ENCODE assay signal across 8 cellular contexts in genomic region chr3:97658670-97659285, GRCh38.
A peak's percentile ranks its signal among the peaks of the same experiment; 100 is the strongest.
DNase-seq lines count a peak whose midpoint lies in the region; ATAC-seq and TF ChIP-seq lines count a peak whose summit lies in the region.

No MANE protein-coding gene starts in this region.

- H3K27ac Mint-ChIP-seq in mesothelial cell of epicardium (no peak overlapping the region), immature natural killer cell (no peak overlapping the region)

- no peaks in the 10 kb centered on the region for H3K4me1 ChIP-seq in HEK293 (ENCODE audit: control insufficient read depth, insufficient read depth, low read length)

- H3K4me3 ChIP-seq in HEK293 (ENCODE audit: low read depth, low read length), result no peak overlapping the region

- TF ChIP-seq CTCF in HEK293 (tag by site-specific recombination; IDR thresholded peaks at IDR 0.05) (no peak), mesothelial cell of epicardium (IDR thresholded peaks at IDR 0.05; ENCODE audit: unreplicated experiment) (peak; percentile 58)

- CTCF ChIA-PET in HEK293 (lab: Yijun Ruan, JAX), result interaction anchor here (0.7 to 1.6 kb wide), 8 partner anchors 10 to 797 kb away, joined by 3 to 5 read pairs (median 3); no protein-coding TSS in a partner anchor

- H3K27ac ChIP-seq in HEK293 (ENCODE audit: extremely low read depth, low read depth, low read length), result no peak overlapping the region

- intact Hi-C loops in Right ventricle myocardium superior (cut with DNase I), result no loop called here

- no peak for ATAC-seq in Right ventricle myocardium superior (ENCODE audit: poor library complexity)

- H3K4me3 Mint-ChIP-seq in mesothelial cell of epicardium (no peak overlapping the region), immature natural killer cell (no peak overlapping the region)

- H3K9me3 Mint-ChIP-seq in mesothelial cell of epicardium, result peaks cover 7% of the 10 kb centered on the region
- peaks cover 0 to 6% (median 0%) of the 10 kb centered on the region in 6 donors for H3K9me3 Mint-ChIP-seq in immature natural killer cell

- peaks cover 42% of the 10 kb centered on the region for H3K4me1 Mint-ChIP-seq in mesothelial cell of epicardium
- H3K4me1 Mint-ChIP-seq in immature natural killer cell, result no peaks in the 10 kb centered on the region

- no peaks in the 10 kb centered on the region for H3K9me3 ChIP-seq in HEK293 (ENCODE audit: control insufficient read depth, insufficient read depth, low read depth, low read length)

- H3K36me3 ChIP-seq in HEK293 (ENCODE audit: control insufficient read depth in 2 of 2, insufficient read depth in 1 of 2, low read length in 2 of 2), result no peaks in the 10 kb centered on the region

- POLR2A ChIA-PET in HEK293 (lab: Yijun Ruan, JAX), result no interaction called here

- peak; percentile 73 for DNase-seq in COR-L47 (lab: John Stamatoyannopoulos, UW)
- peak; percentile 46 for DNase-seq in NCI-H345 (lab: John Stamatoyannopoulos, UW)
- DNase-seq in T47D (ENCODE audit: low read depth in 1 of 2, low spot score in 1 of 2), result peak; percentile 3 to 68
- no peak for DNase-seq in mesothelial cell of epicardium (ENCODE audit: low spot score in 2 of 2, unreplicated experiment in 2 of 2)
- DNase-seq in stimulated activated CD4-positive, alpha-beta T cell treated with anti-CD3 and anti-CD28 coated beads, Interleukin-2, amount 100 ng/mL, for 48 hours, result no peak
- DNase-seq in Right ventricle myocardium superior, result no peak
- DNase-seq in immature natural killer cell, result no peak

- H3K36me3 Mint-ChIP-seq in mesothelial cell of epicardium, result peaks cover 4% of the 10 kb centered on the region
- H3K36me3 Mint-ChIP-seq in immature natural killer cell, result no peaks in the 10 kb centered on the region

- in situ Hi-C loops in T47D (cut with HindIII; ENCODE audit: low pct_unique_long_range_greater_than_20kb, low sequenced_read_pairs), result no loop called here

- H3K27me3 Mint-ChIP-seq in mesothelial cell of epicardium (ENCODE audit: low read depth), result no peaks in the 10 kb centered on the region
- no peaks in the 10 kb centered on the region for H3K27me3 Mint-ChIP-seq in immature natural killer cell (ENCODE audit: low read depth in 3 of 3)

TF ChIP-seq in HEK293, 187 proteins besides CTCF, POLR2A, EP300 and RAD21:
- no peak for TF ChIP-seq ZNF223 (tag by site-specific recombination; IDR thresholded peaks at IDR 0.05)
- TF ChIP-seq ZNF654 (tag by site-specific recombination; IDR thresholded peaks at IDR 0.05; ENCODE audit: low read depth), result peak; percentile 68
- no peak for TF ChIP-seq KLF7 (tag by site-specific recombination; IDR thresholded peaks at IDR 0.05; ENCODE audit: borderline replicate concordance)
- no peak for TF ChIP-seq HOXC10 (CRISPR knock-in tag; IDR thresholded peaks at IDR 0.05)
- TF ChIP-seq SP3 (tag by site-specific recombination; IDR thresholded peaks at IDR 0.05), result no peak

Comparison
In these comparisons a context has a peak if more than half of its experiments do, and no peak if none do; other contexts are left out.
1. DNase-seq: peak in COR-L47 (single experiment), NCI-H345 (single experiment) and T47D (2 of 2); none in mesothelial cell of epicardium (0 of 2), stimulated activated CD4-positive, alpha-beta T cell treated with anti-CD3 and anti-CD28 coated beads, Interleukin-2, amount 100 ng/mL, for 48 hours (0 of 2), Right ventricle myocardium superior (single experiment) and immature natural killer cell (0 of 3).